ENCODE assay signal across 2 cellular contexts in the genomic region with DNA sequence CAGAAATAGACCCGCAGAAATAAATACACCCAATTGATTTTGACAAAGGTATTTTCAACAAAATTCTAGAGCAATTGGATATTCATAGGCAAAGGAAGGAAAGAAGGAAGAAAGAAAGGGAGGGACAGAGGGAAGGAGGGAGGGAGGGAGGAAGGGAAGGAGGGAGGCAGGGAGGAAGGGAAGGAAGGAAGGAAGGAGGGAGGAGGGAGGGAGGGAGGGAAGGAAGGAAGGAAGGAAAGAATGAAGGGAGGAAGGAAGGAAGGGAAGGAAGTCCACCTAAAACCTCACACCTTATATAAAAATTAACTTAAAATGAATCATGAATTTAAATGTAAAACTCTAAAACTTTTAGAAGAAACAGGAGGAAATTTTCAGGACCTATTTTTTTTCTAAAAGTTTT.
TF ChIP-seq lines count a peak whose summit lies in the region.

No MANE protein-coding gene starts in this region.

TF ChIP-seq in HepG2, 621 proteins besides CTCF, POLR2A, EP300 and RAD21 (continued from another document):
- TF ChIP-seq, protein P1, sequence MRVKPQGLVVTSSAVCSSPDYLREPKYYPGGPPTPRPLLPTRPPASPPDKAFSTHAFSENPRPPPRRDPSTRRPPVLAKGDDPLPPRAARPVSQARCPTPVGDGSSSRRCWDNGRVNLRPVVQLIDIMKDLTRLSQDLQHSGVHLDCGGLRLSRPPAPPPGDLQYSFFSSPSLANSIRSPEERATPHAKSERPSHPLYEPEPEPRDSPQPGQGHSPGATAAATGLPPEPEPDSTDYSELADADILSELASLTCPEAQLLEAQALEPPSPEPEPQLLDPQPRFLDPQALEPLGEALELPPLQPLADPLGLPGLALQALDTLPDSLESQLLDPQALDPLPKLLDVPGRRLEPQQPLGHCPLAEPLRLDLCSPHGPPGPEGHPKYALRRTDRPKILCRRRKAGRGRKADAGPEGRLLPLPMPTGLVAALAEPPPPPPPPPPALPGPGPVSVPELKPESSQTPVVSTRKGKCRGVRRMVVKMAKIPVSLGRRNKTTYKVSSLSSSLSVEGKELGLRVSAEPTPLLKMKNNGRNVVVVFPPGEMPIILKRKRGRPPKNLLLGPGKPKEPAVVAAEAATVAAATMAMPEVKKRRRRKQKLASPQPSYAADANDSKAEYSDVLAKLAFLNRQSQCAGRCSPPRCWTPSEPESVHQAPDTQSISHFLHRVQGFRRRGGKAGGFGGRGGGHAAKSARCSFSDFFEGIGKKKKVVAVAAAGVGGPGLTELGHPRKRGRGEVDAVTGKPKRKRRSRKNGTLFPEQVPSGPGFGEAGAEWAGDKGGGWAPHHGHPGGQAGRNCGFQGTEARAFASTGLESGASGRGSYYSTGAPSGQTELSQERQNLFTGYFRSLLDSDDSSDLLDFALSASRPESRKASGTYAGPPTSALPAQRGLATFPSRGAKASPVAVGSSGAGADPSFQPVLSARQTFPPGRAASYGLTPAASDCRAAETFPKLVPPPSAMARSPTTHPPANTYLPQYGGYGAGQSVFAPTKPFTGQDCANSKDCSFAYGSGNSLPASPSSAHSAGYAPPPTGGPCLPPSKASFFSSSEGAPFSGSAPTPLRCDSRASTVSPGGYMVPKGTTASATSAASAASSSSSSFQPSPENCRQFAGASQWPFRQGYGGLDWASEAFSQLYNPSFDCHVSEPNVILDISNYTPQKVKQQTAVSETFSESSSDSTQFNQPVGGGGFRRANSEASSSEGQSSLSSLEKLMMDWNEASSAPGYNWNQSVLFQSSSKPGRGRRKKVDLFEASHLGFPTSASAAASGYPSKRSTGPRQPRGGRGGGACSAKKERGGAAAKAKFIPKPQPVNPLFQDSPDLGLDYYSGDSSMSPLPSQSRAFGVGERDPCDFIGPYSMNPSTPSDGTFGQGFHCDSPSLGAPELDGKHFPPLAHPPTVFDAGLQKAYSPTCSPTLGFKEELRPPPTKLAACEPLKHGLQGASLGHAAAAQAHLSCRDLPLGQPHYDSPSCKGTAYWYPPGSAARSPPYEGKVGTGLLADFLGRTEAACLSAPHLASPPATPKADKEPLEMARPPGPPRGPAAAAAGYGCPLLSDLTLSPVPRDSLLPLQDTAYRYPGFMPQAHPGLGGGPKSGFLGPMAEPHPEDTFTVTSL (CRISPR knock-in tag; IDR thresholded peaks at IDR 0.05; ENCODE audit: borderline replicate concordance) = no peak
- TF ChIP-seq, protein P2, sequence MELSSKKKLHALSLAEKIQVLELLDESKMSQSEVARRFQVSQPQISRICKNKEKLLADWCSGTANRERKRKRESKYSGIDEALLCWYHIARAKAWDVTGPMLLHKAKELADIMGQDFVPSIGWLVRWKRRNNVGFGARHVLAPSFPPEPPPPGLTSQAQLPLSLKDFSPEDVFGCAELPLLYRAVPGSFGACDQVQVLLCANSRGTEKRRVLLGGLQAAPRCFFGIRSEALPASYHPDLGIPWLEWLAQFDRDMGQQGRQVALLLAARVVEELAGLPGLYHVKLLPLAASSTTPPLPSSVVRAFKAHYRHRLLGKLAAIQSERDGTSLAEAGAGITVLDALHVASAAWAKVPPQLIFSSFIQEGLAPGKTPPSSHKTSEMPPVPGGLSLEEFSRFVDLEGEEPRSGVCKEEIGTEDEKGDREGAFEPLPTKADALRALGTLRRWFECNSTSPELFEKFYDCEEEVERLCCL (CRISPR knock-in tag; IDR thresholded peaks at IDR 0.05; ENCODE audit: borderline replicate concordance) = no peak

TF ChIP-seq in K562, 482 proteins besides CTCF, POLR2A, EP300 and RAD21 (continued from another document):
- TF ChIP-seq, protein P3, sequence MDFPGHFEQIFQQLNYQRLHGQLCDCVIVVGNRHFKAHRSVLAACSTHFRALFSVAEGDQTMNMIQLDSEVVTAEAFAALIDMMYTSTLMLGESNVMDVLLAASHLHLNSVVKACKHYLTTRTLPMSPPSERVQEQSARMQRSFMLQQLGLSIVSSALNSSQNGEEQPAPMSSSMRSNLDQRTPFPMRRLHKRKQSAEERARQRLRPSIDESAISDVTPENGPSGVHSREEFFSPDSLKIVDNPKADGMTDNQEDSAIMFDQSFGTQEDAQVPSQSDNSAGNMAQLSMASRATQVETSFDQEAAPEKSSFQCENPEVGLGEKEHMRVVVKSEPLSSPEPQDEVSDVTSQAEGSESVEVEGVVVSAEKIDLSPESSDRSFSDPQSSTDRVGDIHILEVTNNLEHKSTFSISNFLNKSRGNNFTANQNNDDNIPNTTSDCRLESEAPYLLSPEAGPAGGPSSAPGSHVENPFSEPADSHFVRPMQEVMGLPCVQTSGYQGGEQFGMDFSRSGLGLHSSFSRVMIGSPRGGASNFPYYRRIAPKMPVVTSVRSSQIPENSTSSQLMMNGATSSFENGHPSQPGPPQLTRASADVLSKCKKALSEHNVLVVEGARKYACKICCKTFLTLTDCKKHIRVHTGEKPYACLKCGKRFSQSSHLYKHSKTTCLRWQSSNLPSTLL (IDR thresholded peaks at IDR 0.05) = no peak
- TF ChIP-seq, protein P4, sequence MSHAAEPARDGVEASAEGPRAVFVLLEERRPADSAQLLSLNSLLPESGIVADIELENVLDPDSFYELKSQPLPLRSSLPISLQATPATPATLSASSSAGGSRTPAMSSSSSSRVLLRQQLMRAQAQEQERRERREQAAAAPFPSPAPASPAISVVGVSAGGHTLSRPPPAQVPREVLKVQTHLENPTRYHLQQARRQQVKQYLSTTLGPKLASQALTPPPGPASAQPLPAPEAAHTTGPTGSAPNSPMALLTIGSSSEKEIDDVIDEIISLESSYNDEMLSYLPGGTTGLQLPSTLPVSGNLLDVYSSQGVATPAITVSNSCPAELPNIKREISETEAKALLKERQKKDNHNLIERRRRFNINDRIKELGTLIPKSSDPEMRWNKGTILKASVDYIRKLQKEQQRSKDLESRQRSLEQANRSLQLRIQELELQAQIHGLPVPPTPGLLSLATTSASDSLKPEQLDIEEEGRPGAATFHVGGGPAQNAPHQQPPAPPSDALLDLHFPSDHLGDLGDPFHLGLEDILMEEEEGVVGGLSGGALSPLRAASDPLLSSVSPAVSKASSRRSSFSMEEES (CRISPR knock-in tag; IDR thresholded peaks at IDR 0.05) = no peak
- TF ChIP-seq, protein P5, sequence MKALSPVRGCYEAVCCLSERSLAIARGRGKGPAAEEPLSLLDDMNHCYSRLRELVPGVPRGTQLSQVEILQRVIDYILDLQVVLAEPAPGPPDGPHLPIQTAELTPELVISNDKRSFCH (CRISPR knock-in tag; IDR thresholded peaks at IDR 0.05) = no peak
- TF ChIP-seq, protein P5 (tag; IDR thresholded peaks at IDR 0.05) = no peak
- peak; percentile 85 for TF ChIP-seq PCBP2 (IDR thresholded peaks at IDR 0.05; ENCODE audit: low read depth, low read length, poor library complexity, severe bottlenecking)
